Comparison of ENCODE assay signal across 19 cellular contexts in the genomic region with DNA sequence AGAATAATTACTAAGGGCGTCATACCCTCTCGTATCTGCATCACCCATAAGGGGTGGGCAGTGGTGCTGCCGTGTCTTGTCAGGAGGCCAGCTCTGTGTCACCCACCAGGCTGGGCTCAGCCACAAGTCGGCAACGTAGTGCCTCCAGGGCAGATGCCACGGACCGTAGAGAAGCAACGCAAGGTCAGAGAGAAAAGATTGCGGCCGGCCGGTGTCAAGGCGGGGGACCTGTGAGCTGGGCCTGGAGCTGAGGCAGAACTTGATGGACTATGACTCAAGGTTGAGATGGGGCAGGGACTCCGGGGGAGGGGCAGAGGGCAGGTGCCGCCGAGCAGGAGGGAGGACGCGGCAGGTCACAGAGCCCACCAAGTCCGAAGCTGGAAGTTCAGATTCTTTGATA. TPM values are rescaled to one million over a fixed set of nuclear protein-coding genes. Genes with fewer than 3 reads are reported as not detected.
A peak's percentile ranks its signal among the peaks of the same experiment; 100 is the strongest.
DNase-seq lines count a peak whose midpoint lies in the region; ATAC-seq and TF ChIP-seq lines count a peak whose summit lies in the region.
"Had no signal": no experiment of that assay in that cellular context is flagged by ENCODE, and none has a peak within 500 bp of the region (broad histone marks: within the 10 kb centered on the region; RNA-seq: fewer than 3 reads in every experiment).

No MANE protein-coding gene starts in this region.

- DNase-seq in activated CD4-positive, alpha-beta T cell treated with anti-CD3 and anti-CD28 coated beads, Interleukin-2, amount 10 ng/mL, durations not matched to agents 24 days and 14 days, result no peak
- DNase-seq in activated CD4-positive, alpha-beta T cell treated with anti-CD3 and anti-CD28 coated beads, Interleukin-2, amount 50 U/mL, for 4 hours, result no peak
- DNase-seq in DMS53 (lab: John Stamatoyannopoulos, UW) (peak; percentile 47), chondrocyte (ENCODE audit: low spot score) (no peak), NCI-H524 treated with DMSO at 0.1 percent for 48 hours (lab: John Stamatoyannopoulos, UW) (no peak), NCI-H446 treated with DMSO at 0.1 percent for 48 hours (lab: John Stamatoyannopoulos, UW) (no peak), NCI-H345 (lab: John Stamatoyannopoulos, UW) (no peak)
- DNase-seq in stimulated activated effector memory CD8-positive, alpha-beta T cell treated with anti-CD3 and anti-CD28 coated beads, Interleukin-12 subunit alpha, Interleukin-12 subunit beta, amount 100 ng/mL, for 72 hours (ENCODE audit: low spot score in 2 of 2), result no peak
- DNase-seq: activated CD4-positive, alpha-beta T cell treated with anti-CD3 and anti-CD28 coated beads for 4 hours; activated naive CD4-positive, alpha-beta T cell treated with anti-CD3 and anti-CD28 coated beads for 36 hours; body of pancreas; CD8-positive, alpha-beta memory T cell; DND-41; NCI-H1930; NCI-H446; stimulated activated CD4-positive, alpha-beta T cell treated with anti-CD3 and anti-CD28 coated beads, Interleukin-1b, Interleukin-23, amount 100 ng/mL, for 48 hours; stimulated activated naive CD8-positive, alpha-beta T cell treated with anti-CD3 and anti-CD28 coated beads, Interleukin-15, amount 100 ng/mL, for 72 hours; trophoblast cell had no signal

- H3K9me3 Mint-ChIP-seq in activated CD4-positive, alpha-beta T cell treated with anti-CD3 and anti-CD28 coated beads, Interleukin-2, amount 10 ng/mL, durations not matched to agents 24 days and 14 days, result no peaks in the 10 kb centered on the region
- no peaks in the 10 kb centered on the region for H3K9me3 Mint-ChIP-seq in chondrocyte (ENCODE audit: low read depth)
- H3K9me3 Mint-ChIP-seq in stimulated activated effector memory CD8-positive, alpha-beta T cell treated with anti-CD3 and anti-CD28 coated beads, Interleukin-12 subunit alpha, Interleukin-12 subunit beta, amount 100 ng/mL, for 72 hours, result no peaks in the 10 kb centered on the region
- H3K9me3 Mint-ChIP-seq: activated naive CD4-positive, alpha-beta T cell treated with anti-CD3 and anti-CD28 coated beads for 36 hours; CD8-positive, alpha-beta memory T cell; stimulated activated naive CD8-positive, alpha-beta T cell treated with anti-CD3 and anti-CD28 coated beads, Interleukin-15, amount 100 ng/mL, for 72 hours had no signal

- ATAC-seq in stimulated activated effector memory CD8-positive, alpha-beta T cell treated with anti-CD3 and anti-CD28 coated beads, Interleukin-12 subunit alpha, Interleukin-12 subunit beta, amount 100 ng/mL, for 72 hours, result no peak
- ATAC-seq: body of pancreas; pancreas; stimulated activated naive CD8-positive, alpha-beta T cell treated with anti-CD3 and anti-CD28 coated beads, Interleukin-15, amount 100 ng/mL, for 72 hours had no signal

- peaks cover 20% of the 10 kb centered on the region for H3K36me3 Mint-ChIP-seq in activated CD4-positive, alpha-beta T cell treated with anti-CD3 and anti-CD28 coated beads, Interleukin-2, amount 10 ng/mL, durations not matched to agents 24 days and 14 days (ENCODE audit: low read depth)
- peaks cover 7% of the 10 kb centered on the region for H3K36me3 Mint-ChIP-seq in chondrocyte (ENCODE audit: low read depth)
- peaks cover 18% of the 10 kb centered on the region for H3K36me3 Mint-ChIP-seq in stimulated activated effector memory CD8-positive, alpha-beta T cell treated with anti-CD3 and anti-CD28 coated beads, Interleukin-12 subunit alpha, Interleukin-12 subunit beta, amount 100 ng/mL, for 72 hours

- no peaks in the 10 kb centered on the region for H3K27me3 Mint-ChIP-seq in activated CD4-positive, alpha-beta T cell treated with anti-CD3 and anti-CD28 coated beads, Interleukin-2, amount 10 ng/mL, durations not matched to agents 24 days and 14 days
- H3K27me3 Mint-ChIP-seq in chondrocyte (ENCODE audit: low read depth), result no peaks in the 10 kb centered on the region
- H3K27me3 Mint-ChIP-seq: CD8-positive, alpha-beta memory T cell; stimulated activated naive CD8-positive, alpha-beta T cell treated with anti-CD3 and anti-CD28 coated beads, Interleukin-15, amount 100 ng/mL, for 72 hours had no signal

- H3K4me3 Mint-ChIP-seq in activated CD4-positive, alpha-beta T cell treated with anti-CD3 and anti-CD28 coated beads, Interleukin-2, amount 10 ng/mL, durations not matched to agents 24 days and 14 days, result no peak overlapping the region
- H3K4me3 Mint-ChIP-seq in chondrocyte (ENCODE audit: unreplicated experiment), result no peak overlapping the region
- H3K4me3 Mint-ChIP-seq in stimulated activated effector memory CD8-positive, alpha-beta T cell treated with anti-CD3 and anti-CD28 coated beads, Interleukin-12 subunit alpha, Interleukin-12 subunit beta, amount 100 ng/mL, for 72 hours, result peak overlapping the region; percentile 43
- H3K4me3 Mint-ChIP-seq: activated naive CD4-positive, alpha-beta T cell treated with anti-CD3 and anti-CD28 coated beads for 36 hours had no signal

- no peak for TF ChIP-seq CTCF in chondrocyte (IDR thresholded peaks at IDR 0.05)

- H3K27ac Mint-ChIP-seq in activated CD4-positive, alpha-beta T cell treated with anti-CD3 and anti-CD28 coated beads, Interleukin-2, amount 10 ng/mL, durations not matched to agents 24 days and 14 days, result peak overlapping the region; percentile 11
- H3K27ac Mint-ChIP-seq in chondrocyte (ENCODE audit: unreplicated experiment), result peak overlapping the region; percentile 29
- H3K27ac Mint-ChIP-seq in stimulated activated effector memory CD8-positive, alpha-beta T cell treated with anti-CD3 and anti-CD28 coated beads, Interleukin-12 subunit alpha, Interleukin-12 subunit beta, amount 100 ng/mL, for 72 hours, result peak overlapping the region; percentile 72

- intact Hi-C loops in activated CD4-positive, alpha-beta T cell treated with anti-CD3 and anti-CD28 coated beads, Interleukin-2, amount 10 ng/mL, durations not matched to agents 24 days and 14 days (cut with micrococcal nuclease), result no loop called here

- H3K4me1 Mint-ChIP-seq in activated CD4-positive, alpha-beta T cell treated with anti-CD3 and anti-CD28 coated beads, Interleukin-2, amount 10 ng/mL, durations not matched to agents 24 days and 14 days, result peaks cover 27% of the 10 kb centered on the region
- H3K4me1 Mint-ChIP-seq in chondrocyte (ENCODE audit: low read depth), result peaks cover 72% of the 10 kb centered on the region
- H3K4me1 Mint-ChIP-seq in stimulated activated effector memory CD8-positive, alpha-beta T cell treated with anti-CD3 and anti-CD28 coated beads, Interleukin-12 subunit alpha, Interleukin-12 subunit beta, amount 100 ng/mL, for 72 hours, result peaks cover 62% of the 10 kb centered on the region

RNA-seq across cellular contexts. Expression of gene FOXK1, which starts 29.5 kb away (rescaled TPM):
- total RNA-seq in activated CD4-positive, alpha-beta T cell treated with anti-CD3 and anti-CD28 coated beads, Interleukin-2, amount 10 ng/mL, durations not matched to agents 24 days and 14 days, result 36.6 TPM in 2 replicates
- 53.3 to 78.3 TPM (median 77.9 TPM) in 3 replicates for total RNA-seq in chondrocyte

Comparison
In these comparisons a context has a peak if more than half of its experiments do, and no peak if none do; other contexts are left out.
1. H3K27ac Mint-ChIP-seq: peak in every context shown above with its lines; median percentile 72 in stimulated activated effector memory CD8-positive, alpha-beta T cell treated with anti-CD3 and anti-CD28 coated beads, Interleukin-12 subunit alpha, Interleukin-12 subunit beta, amount 100 ng/mL, for 72 hours; 29 in chondrocyte; 11 in activated CD4-positive, alpha-beta T cell treated with anti-CD3 and anti-CD28 coated beads, Interleukin-2, amount 10 ng/mL, durations not matched to agents 24 days and 14 days.